In the genomic region with DNA sequence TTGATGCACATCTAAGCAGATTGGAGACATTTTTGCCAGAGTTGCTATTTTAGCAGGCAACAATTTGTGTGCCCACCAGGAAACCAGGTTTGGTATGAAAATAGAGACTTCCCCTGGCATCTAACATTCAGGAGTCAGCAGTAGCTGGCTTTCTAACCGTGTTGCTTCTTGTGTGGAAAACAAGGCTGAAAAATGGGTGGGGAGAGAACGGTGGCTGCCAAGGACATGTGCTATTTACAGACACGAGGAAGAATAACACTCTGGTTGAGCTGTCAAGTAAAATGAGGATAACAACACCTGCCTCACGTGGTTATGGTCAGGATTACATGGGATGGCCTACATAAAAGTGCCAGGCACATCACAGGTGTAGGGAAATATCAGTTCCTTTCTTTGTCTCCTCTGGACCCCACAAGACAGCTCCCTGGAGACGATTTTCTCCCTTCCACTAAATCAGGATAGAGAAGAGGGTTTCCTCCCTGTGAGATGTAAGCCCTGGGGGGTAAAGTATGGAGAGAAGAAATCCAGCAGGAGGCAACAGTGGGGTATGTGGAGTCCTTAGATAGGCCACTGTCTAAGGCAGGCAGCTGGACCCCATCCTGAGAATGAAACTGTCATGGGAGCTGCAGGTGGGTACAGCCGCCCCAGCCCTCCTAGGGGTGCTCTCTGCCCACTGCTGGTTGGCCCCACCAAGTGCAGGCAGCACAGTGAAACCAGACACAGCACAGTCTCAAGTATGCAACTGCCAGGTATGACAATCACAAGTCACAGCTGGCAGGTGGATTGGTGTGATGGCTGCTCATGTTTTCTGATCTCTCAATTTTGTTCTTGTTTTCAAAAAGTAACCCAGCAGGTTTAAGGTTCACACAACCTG, we compare ENCODE assay signal across 14 cellular contexts.
DNase-seq lines count a peak whose midpoint lies in the region; ATAC-seq and TF ChIP-seq lines count a peak whose summit lies in the region.
"Had no signal": no experiment of that assay in that cellular context is flagged by ENCODE, and none has a peak within 500 bp of the region (broad histone marks: within the 10 kb centered on the region; RNA-seq: fewer than 3 reads in every experiment).

No MANE protein-coding gene starts in this region.

- no peak for TF ChIP-seq CTCF in KMS-11 (conservative IDR thresholded peaks at IDR 0.05; ENCODE audit: low read depth, low read length)

- no peaks in the 10 kb centered on the region for H3K36me3 Mint-ChIP-seq in activated naive CD8-positive, alpha-beta T cell treated with anti-CD3 and anti-CD28 coated beads, Interleukin-2, amount 10 ng/mL, durations not matched to agents 7 days and 5 days
- no peaks in the 10 kb centered on the region for H3K36me3 Mint-ChIP-seq in activated naive CD8-positive, alpha-beta T cell treated with anti-CD3 and anti-CD28 coated beads for 36 hours
- H3K36me3 Mint-ChIP-seq in stimulated activated effector memory CD8-positive, alpha-beta T cell treated with anti-CD3 and anti-CD28 coated beads, Interleukin-12 subunit alpha, Interleukin-12 subunit beta, amount 100 ng/mL, for 72 hours: no peaks in the 10 kb centered on the region
- H3K36me3 Mint-ChIP-seq: activated naive CD4-positive, alpha-beta T cell treated with anti-CD3 and anti-CD28 coated beads, Interleukin-2, amount 50 U/mL, for 72 hours had no signal

- H3K36me3 ChIP-seq in KMS-11 (ENCODE audit: insufficient read depth): no peaks in the 10 kb centered on the region
- H3K36me3 ChIP-seq: esophagus squamous epithelium had no signal

- no peak overlapping the region for H3K4me3 Mint-ChIP-seq in activated naive CD8-positive, alpha-beta T cell treated with anti-CD3 and anti-CD28 coated beads, Interleukin-2, amount 10 ng/mL, durations not matched to agents 7 days and 5 days
- H3K4me3 Mint-ChIP-seq in activated naive CD8-positive, alpha-beta T cell treated with anti-CD3 and anti-CD28 coated beads for 36 hours: no peak overlapping the region
- no peak overlapping the region for H3K4me3 Mint-ChIP-seq in stimulated activated effector memory CD8-positive, alpha-beta T cell treated with anti-CD3 and anti-CD28 coated beads, Interleukin-12 subunit alpha, Interleukin-12 subunit beta, amount 100 ng/mL, for 72 hours

- peak; percentile 30 for ATAC-seq in activated naive CD8-positive, alpha-beta T cell treated with anti-CD3 and anti-CD28 coated beads, Interleukin-2, amount 10 ng/mL, durations not matched to agents 7 days and 5 days (ENCODE audit: low read depth)
- ATAC-seq in stimulated activated effector memory CD8-positive, alpha-beta T cell treated with anti-CD3 and anti-CD28 coated beads, Interleukin-12 subunit alpha, Interleukin-12 subunit beta, amount 100 ng/mL, for 72 hours: peak; percentile 24
- ATAC-seq: activated naive CD4-positive, alpha-beta T cell treated with anti-CD3 and anti-CD28 coated beads, Interleukin-2, amount 50 U/mL, for 72 hours had no signal

- H3K27ac Mint-ChIP-seq in activated naive CD8-positive, alpha-beta T cell treated with anti-CD3 and anti-CD28 coated beads, Interleukin-2, amount 10 ng/mL, durations not matched to agents 7 days and 5 days: no peak overlapping the region
- H3K27ac Mint-ChIP-seq in activated naive CD8-positive, alpha-beta T cell treated with anti-CD3 and anti-CD28 coated beads for 36 hours: no peak overlapping the region
- H3K27ac Mint-ChIP-seq in stimulated activated effector memory CD8-positive, alpha-beta T cell treated with anti-CD3 and anti-CD28 coated beads, Interleukin-12 subunit alpha, Interleukin-12 subunit beta, amount 100 ng/mL, for 72 hours: peak overlapping the region; percentile 6
- H3K27ac Mint-ChIP-seq: activated naive CD4-positive, alpha-beta T cell treated with anti-CD3 and anti-CD28 coated beads, Interleukin-2, amount 50 U/mL, for 72 hours had no signal

- H3K79me2 ChIP-seq in KMS-11 (ENCODE audit: insufficient read depth, low read depth): no peaks in the 10 kb centered on the region

- POLR2A ChIA-PET in activated naive CD8-positive, alpha-beta T cell treated with anti-CD3 and anti-CD28 coated beads, Interleukin-2, amount 10 ng/mL, durations not matched to agents 7 days and 5 days (lab: Charles Lee): no interaction called here

- peaks cover 41% of the 10 kb centered on the region for H3K4me1 ChIP-seq in KMS-11 (ENCODE audit: low read depth, poor library complexity, severe bottlenecking)
- H3K4me1 ChIP-seq: esophagus squamous epithelium had no signal

- H3K27me3 Mint-ChIP-seq in activated naive CD8-positive, alpha-beta T cell treated with anti-CD3 and anti-CD28 coated beads, Interleukin-2, amount 10 ng/mL, durations not matched to agents 7 days and 5 days: peaks cover 27% of the 10 kb centered on the region
- H3K27me3 Mint-ChIP-seq in activated naive CD8-positive, alpha-beta T cell treated with anti-CD3 and anti-CD28 coated beads for 36 hours: peaks cover 22% of the 10 kb centered on the region

- H2AFZ ChIP-seq in KMS-11 (ENCODE audit: low read depth): no peak overlapping the region

- H3K4me1 Mint-ChIP-seq in activated naive CD8-positive, alpha-beta T cell treated with anti-CD3 and anti-CD28 coated beads, Interleukin-2, amount 10 ng/mL, durations not matched to agents 7 days and 5 days: peaks cover 2% of the 10 kb centered on the region
- H3K4me1 Mint-ChIP-seq in activated naive CD8-positive, alpha-beta T cell treated with anti-CD3 and anti-CD28 coated beads for 36 hours: no peaks in the 10 kb centered on the region
- no peaks in the 10 kb centered on the region for H3K4me1 Mint-ChIP-seq in stimulated activated effector memory CD8-positive, alpha-beta T cell treated with anti-CD3 and anti-CD28 coated beads, Interleukin-12 subunit alpha, Interleukin-12 subunit beta, amount 100 ng/mL, for 72 hours

- H3K4me2 ChIP-seq in KMS-11: peak overlapping the region; percentile 42; the same call in 1 of the 2 replicates

- H4K20me1 ChIP-seq in KMS-11 (ENCODE audit: insufficient read depth): no peaks in the 10 kb centered on the region

- H3K4me3 ChIP-seq in KMS-11 (IDR thresholded peaks at IDR 0.05; ENCODE audit: insufficient read depth, low read depth, low read length): no peak overlapping the region
- H3K4me3 ChIP-seq: esophagus squamous epithelium had no signal

- H3K9ac ChIP-seq in KMS-11: no peak overlapping the region

- H3K27ac ChIP-seq in KMS-11: peak overlapping the region; percentile 30; the same call in 1 of the 2 replicates

- no peaks in the 10 kb centered on the region for H3K9me3 Mint-ChIP-seq in activated naive CD8-positive, alpha-beta T cell treated with anti-CD3 and anti-CD28 coated beads, Interleukin-2, amount 10 ng/mL, durations not matched to agents 7 days and 5 days
- no peaks in the 10 kb centered on the region for H3K9me3 Mint-ChIP-seq in activated naive CD8-positive, alpha-beta T cell treated with anti-CD3 and anti-CD28 coated beads for 36 hours
- no peaks in the 10 kb centered on the region for H3K9me3 Mint-ChIP-seq in stimulated activated effector memory CD8-positive, alpha-beta T cell treated with anti-CD3 and anti-CD28 coated beads, Interleukin-12 subunit alpha, Interleukin-12 subunit beta, amount 100 ng/mL, for 72 hours
- H3K9me3 Mint-ChIP-seq: activated naive CD4-positive, alpha-beta T cell treated with anti-CD3 and anti-CD28 coated beads, Interleukin-2, amount 50 U/mL, for 72 hours had no signal

- no peaks in the 10 kb centered on the region for H3K27me3 ChIP-seq in KMS-11 (ENCODE audit: insufficient read depth, low read depth)
- H3K27me3 ChIP-seq: esophagus squamous epithelium had no signal

- no peak for DNase-seq in activated naive CD8-positive, alpha-beta T cell treated with anti-CD3 and anti-CD28 coated beads, Interleukin-2, amount 10 ng/mL, durations not matched to agents 7 days and 5 days
- no peak for DNase-seq in activated naive CD8-positive, alpha-beta T cell treated with anti-CD3 and anti-CD28 coated beads for 36 hours
- DNase-seq in cerebellar nuclear complex (lab: John Stamatoyannopoulos, UW): peak; percentile 81 to 90
- no peak for DNase-seq in stimulated activated effector memory CD8-positive, alpha-beta T cell treated with anti-CD3 and anti-CD28 coated beads, Interleukin-12 subunit alpha, Interleukin-12 subunit beta, amount 100 ng/mL, for 72 hours (ENCODE audit: low spot score in 2 of 2)
- DNase-seq in activated T-cell treated with anti-CD3 and anti-CD28 coated beads, Interleukin-2, amount 50 U/mL, for 48 hours: no peak
- DNase-seq in mucosa of gallbladder (ENCODE audit: low spot score): no peak
- no peak for DNase-seq in NCI-H69 (lab: John Stamatoyannopoulos, UW)
- DNase-seq: Calu3; esophagus squamous epithelium; hypothalamus; NCI-H1417 treated with DMSO at 0.1 percent for 48 hours; stimulated activated CD4-positive, alpha-beta T cell treated with anti-CD3 and anti-CD28 coated beads, Interleukin-15, amount 100 ng/mL, for 24 hours had no signal

Comparison
In these comparisons a context has a peak if more than half of its experiments do, and no peak if none do; other contexts are left out.
1. DNase-seq: peak in cerebellar nuclear complex (2 of 2); none in activated naive CD8-positive, alpha-beta T cell treated with anti-CD3 and anti-CD28 coated beads, Interleukin-2, amount 10 ng/mL, durations not matched to agents 7 days and 5 days (single experiment), activated naive CD8-positive, alpha-beta T cell treated with anti-CD3 and anti-CD28 coated beads for 36 hours (single experiment), stimulated activated effector memory CD8-positive, alpha-beta T cell treated with anti-CD3 and anti-CD28 coated beads, Interleukin-12 subunit alpha, Interleukin-12 subunit beta, amount 100 ng/mL, for 72 hours (0 of 2), activated T-cell treated with anti-CD3 and anti-CD28 coated beads, Interleukin-2, amount 50 U/mL, for 48 hours (0 of 2), mucosa of gallbladder (single experiment) and NCI-H69 (single experiment).